ENCODE assay signal across 13 cellular contexts in the genomic region with DNA sequence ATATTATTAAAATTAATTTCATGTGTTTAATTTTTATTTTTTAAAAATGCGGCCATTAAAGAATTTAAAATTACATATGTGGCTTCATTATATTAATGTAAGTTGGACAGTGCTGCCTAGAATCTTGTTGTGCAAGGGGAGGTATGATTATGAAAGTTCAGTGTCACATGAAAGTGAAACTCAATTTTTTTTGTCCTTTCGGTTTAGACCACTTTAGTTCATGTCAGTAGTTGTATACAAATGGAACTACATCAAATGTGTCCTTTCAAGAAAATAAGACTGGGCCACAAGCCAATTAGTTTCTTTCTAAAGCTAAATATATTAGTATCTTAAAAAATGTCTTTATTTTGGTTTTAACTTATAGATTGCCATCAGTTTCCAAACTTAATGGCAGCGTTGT. TPM values are rescaled to one million over a fixed set of nuclear protein-coding genes. Genes with fewer than 3 reads are reported as not detected.
DNase-seq lines count a peak whose midpoint lies in the region; ATAC-seq, FAIRE-seq and TF ChIP-seq lines count a peak whose summit lies in the region.
"Had no signal": no experiment of that assay in that cellular context is flagged by ENCODE, and none has a peak within 500 bp of the region (broad histone marks: within the 10 kb centered on the region; RNA-seq: fewer than 3 reads in every experiment).

No MANE protein-coding gene starts in this region.

- no peak for TF ChIP-seq RAD21 in GM12878 (IDR thresholded peaks at IDR 0.05; ENCODE audit: insufficient read depth, low read depth, low read length)

- POLR2A ChIA-PET in GM12878 (lab: Charles Lee) (interaction anchor here (0.7 kb wide), 1 partner anchor 280 kb away, joined by 3 read pairs; no protein-coding TSS in a partner anchor), OCI-LY7 (lab: Charles Lee) (interaction anchor here (0.8 kb wide), 1 partner anchor 22 kb away, joined by 3 read pairs; no protein-coding TSS in a partner anchor)

- DNase-seq in GM12878 (ENCODE audit: low read depth, low spot score) (peak; percentile 80), kidney (no peak), left ventricle myocardium inferior (no peak), ascending aorta (ENCODE audit: low spot score in 2 of 2) (no peak), OCI-LY7 (ENCODE audit: low spot score) (no peak)
- DNase-seq: activated T-cell treated with anti-CD3 and anti-CD28 coated beads for 4 hours, DMS153, HFFc6, hypothalamus, NCI-H2081 had no signal

- H3K27ac ChIP-seq in GM12878 (ENCODE audit: control insufficient read depth, insufficient read depth): no peak overlapping the region
- no peak overlapping the region for H3K27ac ChIP-seq in kidney (ENCODE audit: low read depth in 2 of 2, low read length in 2 of 2)
- no peak overlapping the region for H3K27ac ChIP-seq in left ventricle myocardium inferior (replicated peaks)
- no peak overlapping the region for H3K27ac ChIP-seq in ascending aorta
- no peak overlapping the region for H3K27ac ChIP-seq in OCI-LY7 (ENCODE audit: low read depth, low read length, poor library complexity, severe bottlenecking)

- in situ Hi-C loops in GM12878 (cut with MboI): no loop called here

- TF ChIP-seq EP300 in GM12878 (IDR thresholded peaks at IDR 0.05; ENCODE audit: borderline replicate concordance in 1 of 2, control insufficient read depth in 1 of 2, low read depth in 2 of 2, low read length in 2 of 2): peak; percentile 70 to 87; a peak in 2 of 4 replicates

- intact Hi-C loops in GM12878 (cut with micrococcal nuclease; ENCODE audit: unreplicated experiment): no loop called here
- intact Hi-C loops in kidney (cut with DNase I): no loop called here
- intact Hi-C loops in left ventricle myocardium inferior (cut with micrococcal nuclease): no loop called here
- intact Hi-C loops in ascending aorta (cut with DNase I): no loop called here
- intact Hi-C loops in OCI-LY7 (cut with micrococcal nuclease; ENCODE audit: unreplicated experiment): loop anchor here (5.0 kb wide), 1 partner anchor 1368 kb away; no protein-coding TSS in a partner anchor

- FAIRE-seq in GM12878 (lab: Jason Lieb, UNC) (peak; percentile 86), kidney (lab: Jason Lieb, UNC) (no peak)

- H3K27me3 ChIP-seq in GM12878 (replicated peaks in 1 of 2; ENCODE audit: control insufficient read depth in 2 of 2, insufficient read depth in 2 of 2, low read length in 1 of 2): no peaks in the 10 kb centered on the region
- H3K27me3 ChIP-seq in left ventricle myocardium inferior (ENCODE audit: low read depth): no peaks in the 10 kb centered on the region
- no peaks in the 10 kb centered on the region for H3K27me3 ChIP-seq in ascending aorta

- RAD21 ChIA-PET in GM12878 (lab: Charles Lee; ENCODE audit: unreplicated experiment): interaction anchor here (1.0 kb wide), 1 partner anchor 34 kb away, joined by 3 read pairs; no protein-coding TSS in a partner anchor

- H3K9ac ChIP-seq in GM12878 (ENCODE audit: control insufficient read depth, insufficient read depth, low read length) (no peak overlapping the region), kidney (ENCODE audit: low read length in 2 of 2) (no peak overlapping the region)

- ATAC-seq in GM18861 (IDR thresholded peaks at IDR 0.05; ENCODE audit: unreplicated experiment) (peak; percentile 96), GM21528 (IDR thresholded peaks at IDR 0.05; ENCODE audit: low FRiP score, unreplicated experiment) (peak; percentile 96), HG03159 (IDR thresholded peaks at IDR 0.05; ENCODE audit: unreplicated experiment) (peak; percentile 96), GM12878 (peak; percentile 100)

- no TSS peak for BruUV-seq in GM12878 (replicated peaks; lab: Mats Ljungman, UMichigan)
- BruUV-seq in OCI-LY7 (replicated peaks; lab: Mats Ljungman, UMichigan): no TSS peak

- H2AFZ ChIP-seq in GM12878 (ENCODE audit: control insufficient read depth, low read depth, low read length) (no peak overlapping the region), OCI-LY7 (ENCODE audit: low read length) (no peak overlapping the region)

- H3K36me3 ChIP-seq in GM12878 (ENCODE audit: control insufficient read depth in 2 of 2, insufficient read depth in 2 of 2, low read length in 1 of 2) (peaks cover 0 to 9% of the 10 kb centered on the region in 2 experiments; a peak in 3 of 4 replicates), kidney (ENCODE audit: control insufficient read depth in 1 of 2, insufficient read depth in 2 of 2, low read length in 2 of 2) (peaks cover 30 to 41% of the 10 kb centered on the region in 2 donors), left ventricle myocardium inferior (peaks cover 87% of the 10 kb centered on the region), ascending aorta (peaks cover 7 to 51% of the 10 kb centered on the region in 2 donors), OCI-LY7 (ENCODE audit: insufficient read depth, low read length) (peaks cover 31% of the 10 kb centered on the region)

- SMC1A ChIA-PET in GM12878 (lab: Charles Lee; ENCODE audit: uncharacterized antibody, unreplicated experiment): interaction anchor here (0.8 to 1.4 kb wide), 5 partner anchors 10 to 147 kb away, joined by 3 to 5 read pairs (median 4); a partner anchor contains a TSS

- CTCF ChIA-PET in GM12878 (lab: Yijun Ruan, JAX) (interaction anchor here (0.9 to 1.9 kb wide), 7 partner anchors 8 to 178 kb away, joined by 3 to 4 read pairs (median 3); no protein-coding TSS in a partner anchor), OCI-LY7 (lab: Charles Lee; ENCODE audit: unreplicated experiment) (no interaction called here)

- H3K4me1 ChIP-seq in GM12878 (ENCODE audit: control insufficient read depth, insufficient read depth, low read length) (peaks cover 21% of the 10 kb centered on the region), kidney (ENCODE audit: control insufficient read depth in 1 of 2, insufficient read depth in 1 of 2, low read depth in 1 of 2, low read length in 2 of 2) (no peaks in the 10 kb centered on the region), left ventricle myocardium inferior (no peaks in the 10 kb centered on the region), ascending aorta (no peaks in the 10 kb centered on the region), OCI-LY7 (ENCODE audit: insufficient read depth, low read length, poor library complexity, severe bottlenecking) (no peaks in the 10 kb centered on the region)

- WGBS in GM12878 (ENCODE audit: insufficient coverage, insufficient replicate concordance, low lambda C conversion rate, missing lambda C conversion rate): 33% methylated on average over 3 of the region's 3 CpGs

- H4K20me1 ChIP-seq in GM12878 (ENCODE audit: control insufficient read depth, insufficient read depth): no peaks in the 10 kb centered on the region
- no peaks in the 10 kb centered on the region for H4K20me1 ChIP-seq in OCI-LY7 (ENCODE audit: insufficient read depth, low read length)

- no peak overlapping the region for H3K4me3 ChIP-seq in GM12878
- H3K4me3 ChIP-seq in kidney (ENCODE audit: low read length in 2 of 2): no peak overlapping the region
- no peak overlapping the region for H3K4me3 ChIP-seq in left ventricle myocardium inferior
- no peak overlapping the region for H3K4me3 ChIP-seq in ascending aorta
- H3K4me3 ChIP-seq in OCI-LY7 (ENCODE audit: low read depth, low read length, poor library complexity, severe bottlenecking): no peak overlapping the region

- no peaks in the 10 kb centered on the region for H3K9me3 ChIP-seq in GM12878 (replicated peaks; ENCODE audit: control insufficient read depth, insufficient read depth, low read length)
- no peaks in the 10 kb centered on the region for H3K9me3 ChIP-seq in kidney (ENCODE audit: control insufficient read depth in 1 of 2, low read length in 2 of 2)
- no peaks in the 10 kb centered on the region for H3K9me3 ChIP-seq in left ventricle myocardium inferior (replicated peaks)
- no peaks in the 10 kb centered on the region for H3K9me3 ChIP-seq in ascending aorta
- no peaks in the 10 kb centered on the region; the same call in 1 of the 2 replicates for H3K9me3 ChIP-seq in OCI-LY7 (ENCODE audit: low read length)

- no peaks in the 10 kb centered on the region for H3K9me2 ChIP-seq in OCI-LY7 (ENCODE audit: insufficient read depth, low read length)

- peak overlapping the region; percentile 71 for H3K4me2 ChIP-seq in GM12878 (ENCODE audit: control insufficient read depth, insufficient read depth)
- no peak overlapping the region for H3K4me2 ChIP-seq in OCI-LY7 (ENCODE audit: low read length)

- TF ChIP-seq CTCF in GM12878 (IDR thresholded peaks at IDR 0.05 in 2 of 3, conservative IDR thresholded peaks at IDR 0.05 in 1 of 3; ENCODE audit: control insufficient read depth in 2 of 3, extremely low read depth in 1 of 3, insufficient read depth in 1 of 3, low read depth in 3 of 3, low read length in 3 of 3): no peak
- no peak for TF ChIP-seq CTCF in kidney (IDR thresholded peaks at IDR 0.05; ENCODE audit: borderline replicate concordance, extremely low read depth, insufficient read depth)
- no peak for TF ChIP-seq CTCF in left ventricle myocardium inferior (IDR thresholded peaks at IDR 0.05; ENCODE audit: borderline replicate concordance)
- TF ChIP-seq CTCF in ascending aorta (IDR thresholded peaks at IDR 0.05): no peak
- TF ChIP-seq CTCF in OCI-LY7 (conservative IDR thresholded peaks at IDR 0.05; ENCODE audit: low read length): no peak

- no peak for TF ChIP-seq POLR2A in GM12878 (IDR thresholded peaks at IDR 0.05; ENCODE audit: low read depth, low read length)

- H3K79me2 ChIP-seq in GM12878 (ENCODE audit: control insufficient read depth, insufficient read depth, low read length): no peaks in the 10 kb centered on the region
- no peaks in the 10 kb centered on the region for H3K79me2 ChIP-seq in OCI-LY7 (ENCODE audit: insufficient read depth, low read depth, low read length)

RNA-seq across cellular contexts. Expression of a gene that starts 35.7 kb away (rescaled TPM):
- total RNA-seq in GM12878 (2013; cell fraction: nucleolus; rRNA removed): 48.2 and 52.9 TPM in 2 replicates
- 6.0 and 9.6 TPM in 2 replicates for total RNA-seq in GM12878 (2014; rRNA removed)
- 8.6 and 8.8 TPM in 2 replicates for total RNA-seq in GM12878 (2014; rRNA removed; fragmentation: Illumina TruSeq; extraction: Trizol)
- 9.9 and 10.9 TPM in 2 replicates for total RNA-seq in GM12878 (2021)
- polyA plus RNA-seq in GM12878 (2011; ENCODE audit: low read depth): 3.1 TPM
- 10.4 and 16.2 TPM in 2 replicates for polyA plus RNA-seq in GM12878 (2011; rRNA removed)
- 4.1 and 4.4 TPM in 2 replicates for polyA plus RNA-seq in GM12878 (2011; cell fraction: cytosol; rRNA removed)
- polyA plus RNA-seq in GM12878 (2011; cell fraction: nucleus; rRNA removed): 12.2 and 12.7 TPM in 2 replicates
- polyA plus RNA-seq in GM12878 (2012): 4.8 and 5.0 TPM in 2 replicates
- 8.5 and 9.3 TPM in 2 replicates for polyA plus RNA-seq in GM12878 (2014; fragmentation: Illumina TruSeq; extraction: Trizol)
- polyA plus RNA-seq in GM12878 (2014; fragmentation: Nextera tagmentation; extraction: Ambion mirVana): 1 to 10 TPM; 2.0 to 2.3 TPM
- 6.1 and 8.5 TPM in 2 replicates for polyA plus RNA-seq in GM12878 (2014; rRNA removed)
- 1 to 10 TPM; 4.3 to 9.6 TPM for polyA plus RNA-seq in GM12878 (2016; fragmentation: Nextera tagmentation; extraction: Ambion mirVana)
- 18.0 and 36.5 TPM in 2 replicates for polyA minus RNA-seq in GM12878 (2011; rRNA and poly(A)+ RNA removed)
- 3.1 and 9.0 TPM in 2 replicates for polyA minus RNA-seq in GM12878 (2011; cell fraction: cytosol; rRNA and poly(A)+ RNA removed)
- polyA minus RNA-seq in GM12878 (2011; cell fraction: nucleus; rRNA and poly(A)+ RNA removed): 19.9 and 27.7 TPM in 2 replicates
- 41.8 TPM for total RNA-seq in kidney
- polyA plus RNA-seq in kidney (ENCODE audit: insufficient read depth, low read depth, low replicate concordance): 5.0 TPM
- 25.0 TPM for total RNA-seq in left ventricle myocardium inferior
- 40.4 TPM for total RNA-seq in ascending aorta
- 13.0 and 19.5 TPM in 2 replicates for total RNA-seq in OCI-LY7 (2014; rRNA removed; shearing (Covaris generic))
- 14.9 and 17.1 TPM in 2 replicates for total RNA-seq in OCI-LY7 (2022)

RNA-seq across cellular contexts. Expression of a gene that starts 41.4 kb away (rescaled TPM):
- 0.88 and 0.98 TPM in 2 replicates for total RNA-seq in GM12878 (2013; cell fraction: nucleolus; rRNA removed)
- total RNA-seq in GM12878 (2014; rRNA removed): 0.05 and 0.06 TPM in 2 replicates
- 0.04 and 0.05 TPM in 2 replicates for total RNA-seq in GM12878 (2014; rRNA removed; fragmentation: Illumina TruSeq; extraction: Trizol)
- 0.05 and 0.11 TPM in 2 replicates for total RNA-seq in GM12878 (2021)
- polyA plus RNA-seq in GM12878 (2011; ENCODE audit: low read depth): 0.08 TPM
- 0.14 and 0.20 TPM in 2 replicates for polyA plus RNA-seq in GM12878 (2011; rRNA removed)
- 0.23 and 0.30 TPM in 2 replicates for polyA plus RNA-seq in GM12878 (2011; cell fraction: cytosol; rRNA removed)
- 0.67 and 1.0 TPM in 2 replicates for polyA plus RNA-seq in GM12878 (2011; cell fraction: nucleus; rRNA removed)
- 0.07 and 0.10 TPM in 2 replicates for polyA plus RNA-seq in GM12878 (2012)
- 0.12 and 0.16 TPM in 2 replicates for polyA plus RNA-seq in GM12878 (2014; fragmentation: Illumina TruSeq; extraction: Trizol)
- polyA plus RNA-seq in GM12878 (2014; fragmentation: Nextera tagmentation; extraction: Ambion mirVana): under 1 TPM in 1 of 2 experiments, not detected in 1; under 0.01 TPM
- 0.13 and 0.58 TPM in 2 replicates for polyA plus RNA-seq in GM12878 (2014; rRNA removed)
- under 1 TPM; 0.03 to 0.04 TPM for polyA plus RNA-seq in GM12878 (2016; fragmentation: Nextera tagmentation; extraction: Ambion mirVana)
- 0.29 and 0.41 TPM in 2 replicates for polyA minus RNA-seq in GM12878 (2011; rRNA and poly(A)+ RNA removed)
- polyA minus RNA-seq in GM12878 (2011; cell fraction: cytosol; rRNA and poly(A)+ RNA removed): not detected in 2 replicates
- 0.48 and 0.57 TPM in 2 replicates for polyA minus RNA-seq in GM12878 (2011; cell fraction: nucleus; rRNA and poly(A)+ RNA removed)
- total RNA-seq in kidney: 1.2 TPM
- 0.54 TPM for polyA plus RNA-seq in kidney (ENCODE audit: insufficient read depth, low read depth, low replicate concordance)
- 1.1 TPM for total RNA-seq in left ventricle myocardium inferior
- total RNA-seq in ascending aorta: not detected
- 0.31 and 0.32 TPM in 2 replicates for total RNA-seq in OCI-LY7 (2014; rRNA removed; shearing (Covaris generic))
- total RNA-seq in OCI-LY7 (2022): 0.13 and 0.48 TPM in 2 replicates
